9 cellular contexts compared by ENCODE assay signal in the genomic region with DNA sequence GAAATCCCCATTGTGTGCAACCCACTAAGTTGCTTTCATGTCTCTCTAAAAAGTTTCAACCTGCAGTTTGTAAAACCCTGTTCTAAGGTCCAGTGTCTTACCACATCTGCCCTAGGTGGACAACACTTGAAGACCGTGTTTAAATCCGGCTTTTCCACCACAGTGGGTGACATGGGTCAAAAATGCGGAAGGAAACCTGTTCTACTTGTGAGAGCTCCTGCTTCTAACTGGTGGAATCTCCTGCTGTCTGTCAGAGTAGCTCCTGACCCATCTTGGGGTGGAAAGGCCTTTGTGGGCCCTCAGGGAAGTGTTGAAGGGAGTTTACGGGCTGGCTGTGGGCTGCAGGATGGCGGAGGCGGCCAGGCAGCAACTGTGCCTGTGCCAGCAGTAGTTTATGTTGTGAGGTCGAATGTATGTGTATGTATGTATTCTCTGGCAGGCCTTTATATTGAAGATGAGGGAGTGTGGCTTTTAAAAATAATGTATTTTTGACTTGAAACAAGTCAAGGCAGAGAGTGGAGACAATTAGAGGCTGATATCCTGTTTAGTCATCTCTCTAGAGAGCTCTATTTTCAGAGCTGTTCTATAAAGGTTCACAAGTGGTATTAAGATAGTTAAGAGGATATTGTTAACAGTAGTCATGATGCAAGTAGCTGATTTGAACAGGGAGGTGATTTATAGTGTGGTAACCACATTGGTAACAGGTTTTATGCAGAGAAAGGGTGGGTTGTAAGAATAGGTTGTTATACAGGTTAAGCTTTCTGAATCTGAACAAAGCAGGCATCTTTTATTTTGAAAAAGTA.
A peak's percentile ranks its signal among the peaks of the same experiment; 100 is the strongest.
DNase-seq lines count a peak whose midpoint lies in the region; ATAC-seq and TF ChIP-seq lines count a peak whose summit lies in the region.
"Had no signal": no experiment of that assay in that cellular context is flagged by ENCODE, and none has a peak within 500 bp of the region (broad histone marks: within the 10 kb centered on the region; RNA-seq: fewer than 3 reads in every experiment).

No MANE protein-coding gene starts in this region.

- H3K4me1 Mint-ChIP-seq in brain: peaks cover 9% of the 10 kb centered on the region

- H3K27ac Mint-ChIP-seq in brain: peak overlapping the region in 3 of 5 experiments; percentile 1 to 61 (median 6)
- H3K27ac Mint-ChIP-seq: activated naive CD8-positive, alpha-beta T cell had no signal

- H2AK5ac ChIP-seq in trophoblast cell (ENCODE audit: low read length): no peak overlapping the region

- peak overlapping the region; percentile 81 for H3K27ac ChIP-seq in trophoblast cell (ENCODE audit: low read depth, low read length)

- peak overlapping the region; percentile 30 for H2BK120ac ChIP-seq in trophoblast cell (ENCODE audit: insufficient read depth, low read length, poor library complexity)

- no peaks in the 10 kb centered on the region for H3K27me3 ChIP-seq in trophoblast cell (ENCODE audit: insufficient read depth, low read length)

- peaks cover 23% of the 10 kb centered on the region for H3K79me1 ChIP-seq in trophoblast cell (ENCODE audit: low read length)

- H4K8ac ChIP-seq in trophoblast cell (ENCODE audit: low read depth, low read length): peak overlapping the region; percentile 1

- no peak overlapping the region for H4K12ac ChIP-seq in trophoblast cell (ENCODE audit: low read depth, low read length)

- no peak overlapping the region for H3K4me3 Mint-ChIP-seq in brain

- H3K4me1 ChIP-seq in trophoblast cell (ENCODE audit: control insufficient read depth in 1 of 2, insufficient read depth in 2 of 2, low read length in 2 of 2): peaks cover 33 to 42% of the 10 kb centered on the region in 2 experiments

- no peaks in the 10 kb centered on the region for H3K36me3 ChIP-seq in trophoblast cell (ENCODE audit: control insufficient read depth in 1 of 2, insufficient read depth in 2 of 2, low read length in 2 of 2)

- H3K14ac ChIP-seq in trophoblast cell (ENCODE audit: low read length): no peak overlapping the region

- peak; percentile 76 for DNase-seq in activated effector memory CD4-positive, alpha-beta T cell treated with anti-CD3 and anti-CD28 coated beads, Interleukin-2, amount 50 U/mL, for 16 hours
- DNase-seq in activated effector memory CD4-positive, alpha-beta T cell treated with Interleukin-2 at 50 U/mL for 16 hours: no peak
- peak; percentile 41 for DNase-seq in NCI-H345 (lab: John Stamatoyannopoulos, UW)
- peak; percentile 93 to 96 for DNase-seq in trophoblast cell
- no peak for DNase-seq in KG1 (lab: John Stamatoyannopoulos, UW)

- no peak overlapping the region for H2BK12ac ChIP-seq in trophoblast cell (ENCODE audit: low read length)

- H3K79me2 ChIP-seq in trophoblast cell (ENCODE audit: control insufficient read depth, insufficient read depth, low read length, poor library complexity): peaks cover 13% of the 10 kb centered on the region

- H3K18ac ChIP-seq in trophoblast cell (ENCODE audit: low read length): no peak overlapping the region

- no peaks in the 10 kb centered on the region for H3K36me3 Mint-ChIP-seq in brain

- H3K9me3 Mint-ChIP-seq in brain: no peaks in the 10 kb centered on the region

- H4K91ac ChIP-seq in trophoblast cell (ENCODE audit: low read depth, low read length): peak overlapping the region; percentile 31

- H2AFZ ChIP-seq in trophoblast cell (ENCODE audit: insufficient read depth, low read length, poor library complexity): peak overlapping the region; percentile 7

- no peak overlapping the region for H3K4ac ChIP-seq in trophoblast cell (ENCODE audit: low read depth, low read length)

- no peak overlapping the region for H3K9ac ChIP-seq in trophoblast cell (ENCODE audit: low read length)

- H3K4me3 ChIP-seq in trophoblast cell (ENCODE audit: low read depth, low read length): no peak overlapping the region

- peaks cover 4% of the 10 kb centered on the region for H3K27me3 Mint-ChIP-seq in brain
- H3K27me3 Mint-ChIP-seq: activated naive CD8-positive, alpha-beta T cell had no signal

- TF ChIP-seq CTCF in brain (conservative IDR thresholded peaks at IDR 0.05): no peak

- WGBS in trophoblast cell (ENCODE audit: extremely low coverage, insufficient coverage, insufficient read length): no CpG with 5 or more reads among the region's 7 CpGs

- H3K4me2 ChIP-seq in trophoblast cell (ENCODE audit: low read length): peak overlapping the region; percentile 8

- H3K23ac ChIP-seq in trophoblast cell (ENCODE audit: low read length): no peak overlapping the region

- H3K9me3 ChIP-seq in trophoblast cell (ENCODE audit: insufficient read depth, low read depth, low read length): no peaks in the 10 kb centered on the region

- peak; percentile 55 for ATAC-seq in HG02763 (IDR thresholded peaks at IDR 0.05; ENCODE audit: unreplicated experiment)
- ATAC-seq in HG02973 (IDR thresholded peaks at IDR 0.05; ENCODE audit: unreplicated experiment): no peak

- H2BK5ac ChIP-seq in trophoblast cell (ENCODE audit: low read depth, low read length, poor library complexity): peak overlapping the region; percentile 43

Comparison
In these comparisons a context has a peak if more than half of its experiments do, and no peak if none do; other contexts are left out.
1. DNase-seq: peak in activated effector memory CD4-positive, alpha-beta T cell treated with anti-CD3 and anti-CD28 coated beads, Interleukin-2, amount 50 U/mL, for 16 hours (single experiment), NCI-H345 (single experiment) and trophoblast cell (2 of 2); none in activated effector memory CD4-positive, alpha-beta T cell treated with Interleukin-2 at 50 U/mL for 16 hours (single experiment) and KG1 (single experiment).